1 cellular context compared by ENCODE assay signal in genomic region chr17:20154601-20155000, GRCh38.
TF ChIP-seq lines count a peak whose summit lies in the region.

No MANE protein-coding gene starts in this region.

TF ChIP-seq in GM23338, 12 proteins besides CTCF, POLR2A, EP300 and RAD21 (continued from another document):
- TF ChIP-seq, protein P1, sequence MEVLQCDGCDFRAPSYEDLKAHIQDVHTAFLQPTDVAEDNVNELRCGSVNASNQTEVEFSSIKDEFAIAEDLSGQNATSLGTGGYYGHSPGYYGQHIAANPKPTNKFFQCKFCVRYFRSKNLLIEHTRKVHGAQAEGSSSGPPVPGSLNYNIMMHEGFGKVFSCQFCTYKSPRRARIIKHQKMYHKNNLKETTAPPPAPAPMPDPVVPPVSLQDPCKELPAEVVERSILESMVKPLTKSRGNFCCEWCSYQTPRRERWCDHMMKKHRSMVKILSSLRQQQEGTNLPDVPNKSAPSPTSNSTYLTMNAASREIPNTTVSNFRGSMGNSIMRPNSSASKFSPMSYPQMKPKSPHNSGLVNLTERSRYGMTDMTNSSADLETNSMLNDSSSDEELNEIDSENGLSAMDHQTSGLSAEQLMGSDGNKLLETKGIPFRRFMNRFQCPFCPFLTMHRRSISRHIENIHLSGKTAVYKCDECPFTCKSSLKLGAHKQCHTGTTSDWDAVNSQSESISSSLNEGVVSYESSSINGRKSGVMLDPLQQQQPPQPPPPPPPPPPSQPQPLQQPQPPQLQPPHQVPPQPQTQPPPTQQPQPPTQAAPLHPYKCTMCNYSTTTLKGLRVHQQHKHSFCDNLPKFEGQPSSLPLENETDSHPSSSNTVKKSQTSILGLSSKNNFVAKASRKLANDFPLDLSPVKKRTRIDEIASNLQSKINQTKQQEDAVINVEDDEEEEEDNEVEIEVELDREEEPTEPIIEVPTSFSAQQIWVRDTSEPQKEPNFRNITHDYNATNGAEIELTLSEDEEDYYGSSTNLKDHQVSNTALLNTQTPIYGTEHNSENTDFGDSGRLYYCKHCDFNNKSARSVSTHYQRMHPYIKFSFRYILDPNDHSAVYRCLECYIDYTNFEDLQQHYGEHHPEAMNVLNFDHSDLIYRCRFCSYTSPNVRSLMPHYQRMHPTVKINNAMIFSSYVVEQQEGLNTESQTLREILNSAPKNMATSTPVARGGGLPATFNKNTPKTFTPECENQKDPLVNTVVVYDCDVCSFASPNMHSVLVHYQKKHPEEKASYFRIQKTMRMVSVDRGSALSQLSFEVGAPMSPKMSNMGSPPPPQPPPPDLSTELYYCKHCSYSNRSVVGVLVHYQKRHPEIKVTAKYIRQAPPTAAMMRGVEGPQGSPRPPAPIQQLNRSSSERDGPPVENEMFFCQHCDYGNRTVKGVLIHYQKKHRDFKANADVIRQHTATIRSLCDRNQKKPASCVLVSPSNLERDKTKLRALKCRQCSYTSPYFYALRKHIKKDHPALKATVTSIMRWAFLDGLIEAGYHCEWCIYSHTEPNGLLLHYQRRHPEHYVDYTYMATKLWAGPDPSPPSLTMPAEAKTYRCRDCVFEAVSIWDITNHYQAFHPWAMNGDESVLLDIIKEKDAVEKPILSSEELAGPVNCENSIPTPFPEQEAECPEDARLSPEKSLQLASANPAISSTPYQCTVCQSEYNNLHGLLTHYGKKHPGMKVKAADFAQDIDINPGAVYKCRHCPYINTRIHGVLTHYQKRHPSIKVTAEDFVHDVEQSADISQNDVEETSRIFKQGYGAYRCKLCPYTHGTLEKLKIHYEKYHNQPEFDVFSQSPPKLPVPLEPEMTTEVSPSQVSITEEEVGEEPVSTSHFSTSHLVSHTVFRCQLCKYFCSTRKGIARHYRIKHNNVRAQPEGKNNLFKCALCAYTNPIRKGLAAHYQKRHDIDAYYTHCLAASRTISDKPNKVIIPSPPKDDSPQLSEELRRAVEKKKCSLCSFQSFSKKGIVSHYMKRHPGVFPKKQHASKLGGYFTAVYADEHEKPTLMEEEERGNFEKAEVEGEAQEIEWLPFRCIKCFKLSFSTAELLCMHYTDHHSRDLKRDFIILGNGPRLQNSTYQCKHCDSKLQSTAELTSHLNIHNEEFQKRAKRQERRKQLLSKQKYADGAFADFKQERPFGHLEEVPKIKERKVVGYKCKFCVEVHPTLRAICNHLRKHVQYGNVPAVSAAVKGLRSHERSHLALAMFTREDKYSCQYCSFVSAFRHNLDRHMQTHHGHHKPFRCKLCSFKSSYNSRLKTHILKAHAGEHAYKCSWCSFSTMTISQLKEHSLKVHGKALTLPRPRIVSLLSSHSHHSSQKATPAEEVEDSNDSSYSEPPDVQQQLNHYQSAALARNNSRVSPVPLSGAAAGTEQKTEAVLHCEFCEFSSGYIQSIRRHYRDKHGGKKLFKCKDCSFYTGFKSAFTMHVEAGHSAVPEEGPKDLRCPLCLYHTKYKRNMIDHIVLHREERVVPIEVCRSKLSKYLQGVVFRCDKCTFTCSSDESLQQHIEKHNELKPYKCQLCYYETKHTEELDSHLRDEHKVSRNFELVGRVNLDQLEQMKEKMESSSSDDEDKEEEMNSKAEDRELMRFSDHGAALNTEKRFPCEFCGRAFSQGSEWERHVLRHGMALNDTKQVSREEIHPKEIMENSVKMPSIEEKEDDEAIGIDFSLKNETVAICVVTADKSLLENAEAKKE (CRISPR knock-in tag; IDR thresholded peaks at IDR 0.05) = no peak
- TF ChIP-seq JUNB (IDR thresholded peaks at IDR 0.05; ENCODE audit: unreplicated experiment) = no peak
- TF ChIP-seq, protein P2, sequence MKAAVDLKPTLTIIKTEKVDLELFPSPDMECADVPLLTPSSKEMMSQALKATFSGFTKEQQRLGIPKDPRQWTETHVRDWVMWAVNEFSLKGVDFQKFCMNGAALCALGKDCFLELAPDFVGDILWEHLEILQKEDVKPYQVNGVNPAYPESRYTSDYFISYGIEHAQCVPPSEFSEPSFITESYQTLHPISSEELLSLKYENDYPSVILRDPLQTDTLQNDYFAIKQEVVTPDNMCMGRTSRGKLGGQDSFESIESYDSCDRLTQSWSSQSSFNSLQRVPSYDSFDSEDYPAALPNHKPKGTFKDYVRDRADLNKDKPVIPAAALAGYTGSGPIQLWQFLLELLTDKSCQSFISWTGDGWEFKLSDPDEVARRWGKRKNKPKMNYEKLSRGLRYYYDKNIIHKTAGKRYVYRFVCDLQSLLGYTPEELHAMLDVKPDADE (IDR thresholded peaks at IDR 0.05) = no peak
- TF ChIP-seq EZH2 (IDR thresholded peaks at IDR 0.05; ENCODE audit: low read depth, unreplicated experiment) = no peak
- no peak for TF ChIP-seq ZNF331 (CRISPR knock-in tag; IDR thresholded peaks at IDR 0.05; ENCODE audit: low read depth)
- no peak for TF ChIP-seq NANOG (IDR thresholded peaks at IDR 0.05; ENCODE audit: borderline replicate concordance)
